ENCODE assay signal across 10 cellular contexts in genomic region chr10:28331821-28332220, GRCh38. TPM values are rescaled to one million over a fixed set of nuclear protein-coding genes. Genes with fewer than 3 reads are reported as not detected.
DNase-seq lines count a peak whose midpoint lies in the region; ATAC-seq and TF ChIP-seq lines count a peak whose summit lies in the region.
"Had no signal": no experiment of that assay in that cellular context is flagged by ENCODE, and none has a peak within 500 bp of the region (broad histone marks: within the 10 kb centered on the region; RNA-seq: fewer than 3 reads in every experiment).

No MANE protein-coding gene starts in this region.

- no peak overlapping the region for H3K4me3 Mint-ChIP-seq in endothelial cell (ENCODE audit: unreplicated experiment)

- TF ChIP-seq POLR2A in body of pancreas (IDR thresholded peaks at IDR 0.05), result no peak

- DNase-seq in body of pancreas (peak in 2 of 4 donors; percentile 25 to 38), endothelial cell (ENCODE audit: low spot score) (no peak), globus pallidus (ENCODE audit: low spot score) (no peak)
- DNase-seq in activated effector memory CD4-positive, alpha-beta T cell treated with anti-CD3 and anti-CD28 coated beads, Interleukin-2, amount 50 U/mL, for 16 hours, result no peak
- DNase-seq: NCI-H187, T-helper 1 cell had no signal

- intact Hi-C loops in body of pancreas (cut with DNase I), result no loop called here

- H3K4me2 ChIP-seq in BLaER1 treated with 17β-estradiol and CSF1 and Interleukin-3, amounts not matched to agents 10 nM and 100 nM, result peak overlapping the region in 9 of 11 experiments; percentile 14 to 81 (median 74); a peak in 14 of 22 replicates

- no peaks in the 10 kb centered on the region for H3K9me3 ChIP-seq in BLaER1 treated with 17β-estradiol and CSF1 and Interleukin-3, amounts not matched to agents 10 nM and 100 nM (replicated peaks in 1 of 11)
- H3K9me3 ChIP-seq in HEK293 (ENCODE audit: control insufficient read depth, insufficient read depth, low read depth, low read length), result no peaks in the 10 kb centered on the region
- H3K9me3 ChIP-seq in body of pancreas, result no peaks in the 10 kb centered on the region
- no peaks in the 10 kb centered on the region for H3K9me3 ChIP-seq in muscle layer of duodenum (ENCODE audit: control insufficient read depth in 1 of 2, low read length in 2 of 2)

- no peak overlapping the region for H3K4me3 ChIP-seq in BLaER1 treated with 17β-estradiol and CSF1 and Interleukin-3, amounts not matched to agents 10 nM and 100 nM
- H3K4me3 ChIP-seq in HEK293 (ENCODE audit: low read depth, low read length), result no peak overlapping the region
- H3K4me3 ChIP-seq in body of pancreas, result no peak overlapping the region
- no peak overlapping the region for H3K4me3 ChIP-seq in muscle layer of duodenum (ENCODE audit: low read depth in 1 of 2, low read length in 2 of 2)

- no peaks in the 10 kb centered on the region for H3K36me3 ChIP-seq in BLaER1 treated with 17β-estradiol and CSF1 and Interleukin-3, amounts not matched to agents 10 nM and 100 nM
- no peaks in the 10 kb centered on the region for H3K36me3 ChIP-seq in HEK293 (ENCODE audit: control insufficient read depth in 2 of 2, insufficient read depth in 1 of 2, low read length in 2 of 2)
- no peaks in the 10 kb centered on the region for H3K36me3 ChIP-seq in body of pancreas (replicated peaks in 1 of 2; ENCODE audit: insufficient read depth in 1 of 2, low read depth in 2 of 2)
- no peaks in the 10 kb centered on the region for H3K36me3 ChIP-seq in muscle layer of duodenum (ENCODE audit: control insufficient read depth in 1 of 2, insufficient read depth in 2 of 2, low read length in 2 of 2)

- H3K4me1 Mint-ChIP-seq in endothelial cell (ENCODE audit: unreplicated experiment), result peaks cover 5% of the 10 kb centered on the region

- H3K9ac ChIP-seq in BLaER1 treated with 17β-estradiol and CSF1 and Interleukin-3, amounts not matched to agents 10 nM and 100 nM, result no peak overlapping the region

- CTCF ChIA-PET in HEK293 (lab: Yijun Ruan, JAX), result interaction anchor here (0.7 to 1.4 kb wide), 2 partner anchors 50 to 51 kb away, joined by 4 read pairs; no protein-coding TSS in a partner anchor

- peaks cover 3% of the 10 kb centered on the region for H3K27me3 Mint-ChIP-seq in endothelial cell (ENCODE audit: unreplicated experiment)

- peak overlapping the region in 4 of 11 experiments; percentile 34 to 93 (median 60); a peak in 6 of 22 replicates for H3K27ac ChIP-seq in BLaER1 treated with 17β-estradiol and CSF1 and Interleukin-3, amounts not matched to agents 10 nM and 100 nM
- H3K27ac ChIP-seq in HEK293 (ENCODE audit: extremely low read depth, low read depth, low read length) (no peak overlapping the region), body of pancreas (peak overlapping the region; percentile 18 to 79 (median 44)), muscle layer of duodenum (ENCODE audit: low read length) (peak overlapping the region; percentile 73)

- no peak overlapping the region for H3K27ac Mint-ChIP-seq in endothelial cell (ENCODE audit: unreplicated experiment)

- H3K27me3 ChIP-seq in BLaER1 treated with 17β-estradiol and CSF1 and Interleukin-3, amounts not matched to agents 10 nM and 100 nM, result no peaks in the 10 kb centered on the region
- H3K27me3 ChIP-seq in body of pancreas (no peaks in the 10 kb centered on the region), muscle layer of duodenum (ENCODE audit: low read depth, low read length) (no peaks in the 10 kb centered on the region)

- H3K4me1 ChIP-seq in BLaER1 treated with 17β-estradiol and CSF1 and Interleukin-3, amounts not matched to agents 10 nM and 100 nM, result peaks cover 40 to 86% (median 73%) of the 10 kb centered on the region in 10 experiments
- peaks cover 13% of the 10 kb centered on the region for H3K4me1 ChIP-seq in HEK293 (ENCODE audit: control insufficient read depth, insufficient read depth, low read length)
- H3K4me1 ChIP-seq in body of pancreas, result peaks cover 51% of the 10 kb centered on the region
- H3K4me1 ChIP-seq in muscle layer of duodenum (ENCODE audit: control insufficient read depth in 1 of 2, insufficient read depth in 2 of 2, low read length in 2 of 2), result peaks cover 3 to 23% of the 10 kb centered on the region in 2 donors

- H3K9me3 Mint-ChIP-seq in endothelial cell (ENCODE audit: unreplicated experiment), result no peaks in the 10 kb centered on the region

- no peaks in the 10 kb centered on the region for H3K36me3 Mint-ChIP-seq in endothelial cell (ENCODE audit: low read depth, unreplicated experiment)

- TF ChIP-seq CTCF in HEK293 (tag by site-specific recombination; IDR thresholded peaks at IDR 0.05) (no peak), body of pancreas (IDR thresholded peaks at IDR 0.05) (no peak), endothelial cell (IDR thresholded peaks at IDR 0.05; ENCODE audit: unreplicated experiment) (no peak)

- H4K20me1 ChIP-seq in BLaER1 treated with 17β-estradiol and CSF1 and Interleukin-3, amounts not matched to agents 10 nM and 100 nM, result no peaks in the 10 kb centered on the region

- POLR2A ChIA-PET in HEK293 (lab: Yijun Ruan, JAX), result no interaction called here

- ATAC-seq in body of pancreas, result peak; percentile 76
- no peak for ATAC-seq in GM19455 (IDR thresholded peaks at IDR 0.05; ENCODE audit: unreplicated experiment)

- WGBS in body of pancreas, 2 donors, result 37 to 41% methylated on average over 3 of the region's 3 CpGs

TF ChIP-seq in HEK293, 187 proteins besides CTCF, POLR2A, EP300 and RAD21:
- TF ChIP-seq SP2 (tag by site-specific recombination; IDR thresholded peaks at IDR 0.05) (no peak), PRDM6 (tag by site-specific recombination; IDR thresholded peaks at IDR 0.05) (peak; percentile 77)
TF ChIP-seq in HEK293: peak in this region for 1.

RNA-seq across cellular contexts. Expression of gene MPP7, which starts 29.0 kb away (rescaled TPM):
- 10 to 100 TPM in 1 of 2 donors, 1 to 10 TPM in 1; 5.9 to 12.2 TPM for total RNA-seq in body of pancreas
- 1.4 TPM for total RNA-seq in endothelial cell (ENCODE audit: unreplicated experiment)
